16 cellular contexts compared by ENCODE assay signal in genomic region chr1:209375097-209375496, GRCh38.
"Had no signal": no experiment of that assay in that cellular context is flagged by ENCODE, and none has a peak within 500 bp of the region (broad histone marks: within the 10 kb centered on the region; RNA-seq: fewer than 3 reads in every experiment).

No MANE protein-coding gene starts in this region.

- H3K79me2 ChIP-seq: hepatocyte had no signal

- H3K4me1 ChIP-seq: sigmoid colon, uterus had no signal

- ATAC-seq: activated CD8-positive, alpha-beta T cell treated with anti-CD3 and anti-CD28 coated beads, Interleukin-2, amount 10 ng/mL, durations not matched to agents 7 days and 5 days; activated naive CD8-positive, alpha-beta T cell treated with anti-CD3 and anti-CD28 coated beads, Interleukin-2, amount 50 U/mL, for 24 hours; left cardiac atrium; stimulated activated naive CD8-positive, alpha-beta T cell treated with anti-CD3 and anti-CD28 coated beads, Interleukin-15, Interleukin-2, amounts not matched to agents 100 U/mL and 50 U/mL, for 24 hours; T-cell had no signal

- DNase-seq: activated CD4-positive, alpha-beta T cell treated with anti-CD3 and anti-CD28 coated beads for 48 hours; activated CD8-positive, alpha-beta memory T cell treated with anti-CD3 and anti-CD28 coated beads, Interleukin-2, amount 50 U/mL, for 48 hours; activated CD8-positive, alpha-beta T cell treated with anti-CD3 and anti-CD28 coated beads, Interleukin-2, amount 10 ng/mL, durations not matched to agents 7 days and 5 days; activated naive CD8-positive, alpha-beta T cell treated with anti-CD3 and anti-CD28 coated beads, Interleukin-2, amount 50 U/mL, for 24 hours; central memory CD4-positive, alpha-beta T cell; cortex of kidney; effector memory CD4-positive, alpha-beta T cell; left cardiac atrium; sigmoid colon; stimulated activated CD4-positive, alpha-beta T cell treated with anti-CD3 and anti-CD28 coated beads, Interleukin-12 subunit alpha, Interleukin-12 subunit beta, amount 100 ng/mL, for 4 hours; stimulated activated naive CD8-positive, alpha-beta T cell treated with anti-CD3 and anti-CD28 coated beads, Interleukin-15, Interleukin-2, amounts not matched to agents 100 U/mL and 50 U/mL, for 24 hours; T-cell; T1000; uterus had no signal

- H3K27me3 ChIP-seq: hepatocyte, sigmoid colon, uterus had no signal

- H3K9me3 Mint-ChIP-seq: activated naive CD8-positive, alpha-beta T cell treated with anti-CD3 and anti-CD28 coated beads, Interleukin-2, amount 50 U/mL, for 24 hours; nephron; T-cell had no signal

- H3K27ac Mint-ChIP-seq: activated CD8-positive, alpha-beta T cell treated with anti-CD3 and anti-CD28 coated beads, Interleukin-2, amount 10 ng/mL, durations not matched to agents 7 days and 5 days; activated naive CD8-positive, alpha-beta T cell treated with anti-CD3 and anti-CD28 coated beads, Interleukin-2, amount 50 U/mL, for 24 hours; T-cell had no signal

- H3K9me3 ChIP-seq: sigmoid colon, uterus had no signal

- H3K4me2 ChIP-seq: hepatocyte had no signal

- H3K4me1 Mint-ChIP-seq: activated naive CD8-positive, alpha-beta T cell treated with anti-CD3 and anti-CD28 coated beads, Interleukin-2, amount 50 U/mL, for 24 hours; T-cell had no signal

- H3K4me3 Mint-ChIP-seq: activated CD8-positive, alpha-beta T cell treated with anti-CD3 and anti-CD28 coated beads, Interleukin-2, amount 10 ng/mL, durations not matched to agents 7 days and 5 days; activated naive CD8-positive, alpha-beta T cell treated with anti-CD3 and anti-CD28 coated beads, Interleukin-2, amount 50 U/mL, for 24 hours; nephron; T-cell had no signal

- H3K4me3 ChIP-seq: hepatocyte, sigmoid colon, uterus had no signal

- H3K36me3 Mint-ChIP-seq: T-cell had no signal

- H3K27ac ChIP-seq: hepatocyte, sigmoid colon, uterus had no signal

- H2AFZ ChIP-seq: hepatocyte had no signal

- H3K36me3 ChIP-seq: sigmoid colon, uterus had no signal
